24 cellular contexts compared by ENCODE assay signal in the genomic region with DNA sequence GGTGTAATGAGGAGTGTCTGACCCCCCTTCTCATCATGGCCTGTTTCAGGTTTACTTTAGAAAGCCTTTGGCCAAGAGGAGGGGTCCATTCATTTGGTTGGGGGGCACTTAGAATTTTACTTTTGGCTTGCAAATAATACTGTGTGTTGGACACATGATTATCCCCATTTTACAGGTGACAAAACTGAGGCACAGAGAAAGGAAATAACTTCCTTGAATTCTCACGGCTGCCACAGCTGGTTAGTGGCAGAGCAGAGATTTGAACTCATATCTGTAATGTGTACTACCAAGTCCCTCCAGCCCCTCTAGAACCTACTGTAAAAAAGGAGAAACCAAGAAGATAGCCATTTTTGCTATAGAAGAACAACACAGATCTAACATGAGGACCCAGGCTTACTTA.
"Had no signal": no experiment of that assay in that cellular context is flagged by ENCODE, and none has a peak within 500 bp of the region (broad histone marks: within the 10 kb centered on the region; RNA-seq: fewer than 3 reads in every experiment).

No MANE protein-coding gene starts in this region.

- H3K4me1 ChIP-seq: heart right ventricle, pancreas, psoas muscle, right atrium auricular region, testis had no signal

- H3K36me3 ChIP-seq: heart right ventricle, pancreas, right atrium auricular region, spleen had no signal

- H3K4me3 ChIP-seq: heart right ventricle, pancreas, psoas muscle, right atrium auricular region, spleen, testis had no signal

- H3K9me3 ChIP-seq: pancreas, psoas muscle, testis had no signal

- H3K9me3 Mint-ChIP-seq: activated naive CD4-positive, alpha-beta T cell treated with anti-CD3 and anti-CD28 coated beads, Interleukin-2, amount 10 ng/mL, durations not matched to agents 7 days and 5 days; activated T-helper 1 cell treated with anti-CD3 and anti-CD28 coated beads, Interleukin-12 subunit alpha, Interleukin-12 subunit beta, Interleukin-2, Interleukin-4 antibody, amounts not matched to agents 30 ng/mL and 10 ng/mL and 1 ng/mL, durations not matched to agents 14 hours and 24 hours and 36 hours; T-helper 2 cell treated with Interferon-gamma antibody and Interleukin-4, amounts not matched to agents 5 μg/mL and 100 μg/mL, for 36 hours had no signal

- FAIRE-seq: endothelial cell of umbilical vein, pancreas, urothelium cell line had no signal

- H3K4me3 Mint-ChIP-seq: activated naive CD4-positive, alpha-beta T cell treated with anti-CD3 and anti-CD28 coated beads, Interleukin-2, amount 10 ng/mL, durations not matched to agents 7 days and 5 days; activated T-helper 1 cell treated with anti-CD3 and anti-CD28 coated beads, Interleukin-12 subunit alpha, Interleukin-12 subunit beta, Interleukin-2, Interleukin-4 antibody, amounts not matched to agents 30 ng/mL and 10 ng/mL and 1 ng/mL, durations not matched to agents 14 hours and 24 hours and 36 hours; naive thymus-derived CD8-positive, alpha-beta T cell; neural crest cell; T-helper 2 cell treated with Interferon-gamma antibody and Interleukin-4, amounts not matched to agents 5 μg/mL and 100 μg/mL, for 36 hours had no signal

- H3K27me3 ChIP-seq: heart right ventricle, pancreas, right atrium auricular region, spleen, testis had no signal

- DNase-seq: activated CD4-positive, alpha-beta T cell treated with anti-CD3 and anti-CD28 coated beads for 48 hours; activated CD4-positive, alpha-beta T cell treated with anti-CD3 and anti-CD28 coated beads, Interleukin-2, amount 50 U/mL, for 48 hours; activated CD8-positive, alpha-beta memory T cell treated with anti-CD3 and anti-CD28 coated beads for 24 hours; activated effector memory CD4-positive, alpha-beta T cell treated with anti-CD3 and anti-CD28 coated beads, Interleukin-2, amount 50 U/mL, for 16 hours; activated naive CD4-positive, alpha-beta T cell treated with anti-CD3 and anti-CD28 coated beads, Interleukin-2, amount 10 ng/mL, durations not matched to agents 7 days and 5 days; amniotic stem cell; central memory CD4-positive, alpha-beta T cell; heart right ventricle; midbrain; naive thymus-derived CD8-positive, alpha-beta T cell; nucleus accumbens; pancreas; psoas muscle; spleen; stimulated activated naive CD4-positive, alpha-beta T cell; T-helper 1 cell; testis; trophoblast cell had no signal

- H3K36me3 Mint-ChIP-seq: activated naive CD4-positive, alpha-beta T cell treated with anti-CD3 and anti-CD28 coated beads, Interleukin-2, amount 10 ng/mL, durations not matched to agents 7 days and 5 days; naive thymus-derived CD8-positive, alpha-beta T cell had no signal

- H3K4me1 Mint-ChIP-seq: activated naive CD4-positive, alpha-beta T cell treated with anti-CD3 and anti-CD28 coated beads, Interleukin-2, amount 10 ng/mL, durations not matched to agents 7 days and 5 days had no signal

- H3K27ac Mint-ChIP-seq: activated naive CD4-positive, alpha-beta T cell treated with anti-CD3 and anti-CD28 coated beads, Interleukin-2, amount 10 ng/mL, durations not matched to agents 7 days and 5 days; activated T-helper 1 cell treated with anti-CD3 and anti-CD28 coated beads, Interleukin-12 subunit alpha, Interleukin-12 subunit beta, Interleukin-2, Interleukin-4 antibody, amounts not matched to agents 30 ng/mL and 10 ng/mL and 1 ng/mL, durations not matched to agents 14 hours and 24 hours and 36 hours; naive thymus-derived CD8-positive, alpha-beta T cell; T-helper 2 cell treated with Interferon-gamma antibody and Interleukin-4, amounts not matched to agents 5 μg/mL and 100 μg/mL, for 36 hours had no signal

- H3K27ac ChIP-seq: heart right ventricle, pancreas, psoas muscle, right atrium auricular region, spleen, testis had no signal

- ATAC-seq: heart right ventricle; naive thymus-derived CD8-positive, alpha-beta T cell; pancreas; psoas muscle had no signal
